Comparison of ENCODE assay signal across 12 cellular contexts in the genomic region with DNA sequence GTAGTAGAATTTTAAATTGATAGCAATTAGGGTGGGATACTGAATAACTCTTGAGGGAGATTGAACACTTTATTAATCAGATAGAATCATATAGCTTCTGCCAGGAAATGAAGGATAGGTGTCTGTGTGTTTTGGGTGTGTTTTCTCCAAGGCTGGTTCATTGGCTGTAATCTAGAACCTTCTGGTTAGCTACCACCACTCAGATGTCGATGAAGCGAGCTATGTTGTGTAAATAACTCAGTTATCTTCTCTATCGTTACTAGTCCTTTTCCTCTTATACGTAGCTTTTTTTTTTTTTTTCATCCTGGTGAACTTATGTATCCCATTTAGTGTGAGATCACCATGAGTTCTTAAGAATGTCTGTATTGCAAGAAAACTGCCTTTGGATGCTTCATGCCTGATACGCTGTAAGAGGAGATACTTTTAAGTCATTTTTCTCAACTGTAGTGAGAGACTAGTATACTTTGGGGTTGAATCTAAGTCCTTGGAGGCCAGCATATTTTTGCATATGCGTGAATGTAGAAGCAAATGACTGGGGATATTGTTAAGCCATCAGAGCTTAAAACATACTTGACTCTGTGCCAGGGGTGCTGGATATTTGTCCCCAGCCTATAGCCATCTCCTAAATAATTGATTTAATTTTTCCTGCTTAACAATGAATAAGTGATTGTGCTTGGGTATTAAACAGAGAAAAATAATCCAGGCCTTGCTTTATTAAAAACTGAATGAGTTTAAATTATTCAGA. TPM values are rescaled to one million over a fixed set of nuclear protein-coding genes. Genes with fewer than 3 reads are reported as not detected.
A peak's percentile ranks its signal among the peaks of the same experiment; 100 is the strongest.
DNase-seq lines count a peak whose midpoint lies in the region; ATAC-seq and TF ChIP-seq lines count a peak whose summit lies in the region.
"Had no signal": no experiment of that assay in that cellular context is flagged by ENCODE, and none has a peak within 500 bp of the region (broad histone marks: within the 10 kb centered on the region; RNA-seq: fewer than 3 reads in every experiment).

No MANE protein-coding gene starts in this region.

- no peak for TF ChIP-seq POLR2A in thyroid gland (IDR thresholded peaks at IDR 0.05)

- H3K4me3 Mint-ChIP-seq in activated naive CD4-positive, alpha-beta T cell treated with anti-CD3 and anti-CD28 coated beads for 36 hours: peak overlapping the region; percentile 98
- H3K4me3 Mint-ChIP-seq in T-helper 2 cell treated with Interferon-gamma antibody and Interleukin-4, amounts not matched to agents 5 μg/mL and 100 μg/mL, for 36 hours: peak overlapping the region; percentile 93

- H3K4me1 Mint-ChIP-seq in activated naive CD4-positive, alpha-beta T cell treated with anti-CD3 and anti-CD28 coated beads for 36 hours (ENCODE audit: low read depth): peaks cover 73% of the 10 kb centered on the region
- peaks cover 81% of the 10 kb centered on the region for H3K4me1 Mint-ChIP-seq in T-helper 2 cell treated with Interferon-gamma antibody and Interleukin-4, amounts not matched to agents 5 μg/mL and 100 μg/mL, for 36 hours (ENCODE audit: low read depth)

- H3K27me3 ChIP-seq in lower lobe of right lung (ENCODE audit: low read depth) (no peaks in the 10 kb centered on the region), thyroid gland (no peaks in the 10 kb centered on the region)
- H3K27me3 ChIP-seq: colonic mucosa had no signal

- H3K36me3 Mint-ChIP-seq in activated naive CD4-positive, alpha-beta T cell treated with anti-CD3 and anti-CD28 coated beads for 36 hours (ENCODE audit: low read depth): peaks cover 64% of the 10 kb centered on the region
- H3K36me3 Mint-ChIP-seq in T-helper 2 cell treated with Interferon-gamma antibody and Interleukin-4, amounts not matched to agents 5 μg/mL and 100 μg/mL, for 36 hours (ENCODE audit: low read depth): peaks cover 37% of the 10 kb centered on the region

- ATAC-seq in lower lobe of right lung: no peak
- no peak for ATAC-seq in HG03159 (IDR thresholded peaks at IDR 0.05; ENCODE audit: unreplicated experiment)
- ATAC-seq: left lobe of liver had no signal

- peak overlapping the region; percentile 98 for H3K27ac Mint-ChIP-seq in activated naive CD4-positive, alpha-beta T cell treated with anti-CD3 and anti-CD28 coated beads for 36 hours
- peak overlapping the region; percentile 88 for H3K27ac Mint-ChIP-seq in T-helper 2 cell treated with Interferon-gamma antibody and Interleukin-4, amounts not matched to agents 5 μg/mL and 100 μg/mL, for 36 hours

- H3K9me3 ChIP-seq in lower lobe of right lung: no peaks in the 10 kb centered on the region
- H3K9me3 ChIP-seq in thyroid gland: no peaks in the 10 kb centered on the region
- H3K9me3 ChIP-seq: colonic mucosa had no signal

- H3K36me3 ChIP-seq in lower lobe of right lung (no peaks in the 10 kb centered on the region), thyroid gland (no peaks in the 10 kb centered on the region)
- H3K36me3 ChIP-seq: colonic mucosa had no signal

- no peak for TF ChIP-seq CTCF in lower lobe of right lung (IDR thresholded peaks at IDR 0.05)
- TF ChIP-seq CTCF in thyroid gland (IDR thresholded peaks at IDR 0.05): no peak
- no peak for TF ChIP-seq CTCF in RWPE1 (conservative IDR thresholded peaks at IDR 0.05; ENCODE audit: low read depth)

- H3K27ac ChIP-seq in lower lobe of right lung (no peak overlapping the region), thyroid gland (peak overlapping the region; percentile 86 to 93 (median 89)), RWPE1 (no peak overlapping the region)

- intact Hi-C loops in activated naive CD4-positive, alpha-beta T cell treated with anti-CD3 and anti-CD28 coated beads for 36 hours (cut with micrococcal nuclease): loop anchor here (1.0 to 5.0 kb wide), 2 partner anchors 9 to 371 kb away; partner anchors contain the start of gene DTWD2
- intact Hi-C loops in lower lobe of right lung (cut with DNase I) (no loop called here), thyroid gland (cut with DNase I) (no loop called here)

- no peaks in the 10 kb centered on the region for H3K27me3 Mint-ChIP-seq in activated naive CD4-positive, alpha-beta T cell treated with anti-CD3 and anti-CD28 coated beads for 36 hours (ENCODE audit: low read depth)
- H3K27me3 Mint-ChIP-seq in T-helper 2 cell treated with Interferon-gamma antibody and Interleukin-4, amounts not matched to agents 5 μg/mL and 100 μg/mL, for 36 hours (ENCODE audit: low read depth): no peaks in the 10 kb centered on the region

- DNase-seq in activated naive CD4-positive, alpha-beta T cell treated with anti-CD3 and anti-CD28 coated beads for 36 hours: no peak
- no peak for DNase-seq in activated naive CD4-positive, alpha-beta T cell treated with anti-CD3 and anti-CD28 coated beads, Interleukin-2, amount 50 U/mL, for 16 hours
- DNase-seq in T-helper 2 cell treated with Interferon-gamma antibody and Interleukin-4, amounts not matched to agents 5 μg/mL and 100 μg/mL, for 36 hours (ENCODE audit: low spot score): no peak
- DNase-seq in lower lobe of right lung (no peak), thyroid gland (no peak), RWPE1 (ENCODE audit: low spot score) (no peak), islet precursor cell (no peak)
- DNase-seq: colonic mucosa, foreskin fibroblast, NCI-H1694 had no signal

- H3K4me3 ChIP-seq in lower lobe of right lung (peak overlapping the region; percentile 74), thyroid gland (replicated peaks in 1 of 3) (peak overlapping the region in 1 of 3 donors; percentile 40)

- H3K9me3 Mint-ChIP-seq in activated naive CD4-positive, alpha-beta T cell treated with anti-CD3 and anti-CD28 coated beads for 36 hours: no peaks in the 10 kb centered on the region
- H3K9me3 Mint-ChIP-seq in T-helper 2 cell treated with Interferon-gamma antibody and Interleukin-4, amounts not matched to agents 5 μg/mL and 100 μg/mL, for 36 hours: no peaks in the 10 kb centered on the region

- POLR2A ChIA-PET in RWPE1 (lab: Yijun Ruan, JAX; ENCODE audit: low non-redundant PET): no interaction called here

- WGBS in thyroid gland, 2 donors: 42 to 44% methylated on average over 6 of the region's 6 CpGs

- CTCF ChIA-PET in activated naive CD4-positive, alpha-beta T cell treated with anti-CD3 and anti-CD28 coated beads for 36 hours (lab: Charles Lee): interaction anchor here (0.7 to 3.0 kb wide), 15 partner anchors 9 to 336 kb away, joined by 3 to 19 read pairs (median 5); no protein-coding TSS in a partner anchor
- CTCF ChIA-PET in RWPE1 (lab: Yijun Ruan, JAX): interaction anchor here (0.6 to 0.9 kb wide), 2 partner anchors 42 to 210 kb away, joined by 3 read pairs; no protein-coding TSS in a partner anchor

- H3K4me1 ChIP-seq in lower lobe of right lung: peaks cover 50% of the 10 kb centered on the region
- peaks cover 50 to 55% of the 10 kb centered on the region in 2 donors for H3K4me1 ChIP-seq in thyroid gland
- H3K4me1 ChIP-seq: colonic mucosa had no signal

RNA-seq across cellular contexts. Expression of gene TNFAIP8, which starts 2.2 kb away (rescaled TPM):
- 100 to 1,000 TPM; 141 to 142 TPM for total RNA-seq in activated naive CD4-positive, alpha-beta T cell treated with anti-CD3 and anti-CD28 coated beads for 36 hours
- total RNA-seq in lower lobe of right lung (29.5 TPM), thyroid gland (10 to 100 TPM; 15.7 to 36.8 (median 33.6) TPM)

Comparison
In these comparisons a context has a peak if more than half of its experiments do, and no peak if none do; other contexts are left out.
1. H3K27ac ChIP-seq: peak in thyroid gland (3 of 3); none in lower lobe of right lung (single experiment) and RWPE1 (single experiment).